ENCODE assay signal across 12 cellular contexts in genomic region chr17:64455993-64456885, GRCh38. TPM values are rescaled to one million over a fixed set of nuclear protein-coding genes. Genes with fewer than 3 reads are reported as not detected.
DNase-seq lines count a peak whose midpoint lies in the region; ATAC-seq and TF ChIP-seq lines count a peak whose summit lies in the region.
"Had no signal": no experiment of that assay in that cellular context is flagged by ENCODE, and none has a peak within 500 bp of the region (broad histone marks: within the 10 kb centered on the region; RNA-seq: fewer than 3 reads in every experiment).

No MANE protein-coding gene starts in this region.

- CTCF ChIA-PET in CD8-positive, alpha-beta T cell (lab: Charles Lee) = interaction anchor here (0.9 to 2.0 kb wide), 4 partner anchors 35 to 38 kb away, joined by 3 to 13 read pairs (median 4); no protein-coding TSS in a partner anchor

- H3K9me3 Mint-ChIP-seq in CD8-positive, alpha-beta T cell = no peaks in the 10 kb centered on the region

- no peaks in the 10 kb centered on the region for H3K36me3 ChIP-seq in CD8-positive, alpha-beta T cell (ENCODE audit: insufficient read depth, low read length)
- H3K36me3 ChIP-seq: uterus had no signal

- H3K27me3 ChIP-seq in CD8-positive, alpha-beta T cell (ENCODE audit: insufficient read depth, low read length) = no peaks in the 10 kb centered on the region
- H3K27me3 ChIP-seq: uterus had no signal

- H3K4me3 Mint-ChIP-seq in CD8-positive, alpha-beta T cell = peak overlapping the region; percentile 35

- DNase-seq in CD8-positive, alpha-beta T cell = peak in 1 of 7 experiments; percentile 53
- DNase-seq in SIG-M5 treated with dmso at 0.1 percent for 504 hours (lab: John Stamatoyannopoulos, UW; ENCODE audit: unreplicated experiment) (peak; percentile 95), left colon (no peak), 8988T (no peak), NCI-H446 (lab: John Stamatoyannopoulos, UW) (no peak), iPS-NIHi7 (ENCODE audit: extremely low spot score) (no peak), cerebellar nuclear complex (lab: John Stamatoyannopoulos, UW) (no peak)
- DNase-seq: activated gamma-delta T cell; effector CD8-positive, alpha-beta T cell; NCI-H2107; uterus had no signal

- no peak for TF ChIP-seq CTCF in CD8-positive, alpha-beta T cell (IDR thresholded peaks at IDR 0.05)

- no peak overlapping the region for H3K27ac ChIP-seq in CD8-positive, alpha-beta T cell (ENCODE audit: low read depth, low read length)
- H3K27ac ChIP-seq: uterus had no signal

- H3K36me3 Mint-ChIP-seq in CD8-positive, alpha-beta T cell = no peaks in the 10 kb centered on the region

- POLR2A ChIA-PET in CD8-positive, alpha-beta T cell (lab: Charles Lee) = interaction anchor here (0.6 to 2.3 kb wide), 6 partner anchors 14 to 51 kb away, joined by 3 to 9 read pairs (median 4); partner anchors contain the start of genes CEP95 and DDX5

- peaks cover 14% of the 10 kb centered on the region for H3K4me1 ChIP-seq in CD8-positive, alpha-beta T cell (ENCODE audit: insufficient read depth, low read length)
- H3K4me1 ChIP-seq: uterus had no signal

- peaks cover 2% of the 10 kb centered on the region for H3K27me3 Mint-ChIP-seq in CD8-positive, alpha-beta T cell (ENCODE audit: low read depth)

- H3K4me1 Mint-ChIP-seq in CD8-positive, alpha-beta T cell (ENCODE audit: low read depth) = peaks cover 24% of the 10 kb centered on the region

- H3K4me3 ChIP-seq in CD8-positive, alpha-beta T cell (ENCODE audit: low read depth, low read length) = no peak overlapping the region
- H3K4me3 ChIP-seq: uterus had no signal

- peak overlapping the region; percentile 84 for H3K27ac Mint-ChIP-seq in CD8-positive, alpha-beta T cell

- ATAC-seq in CD8-positive, alpha-beta T cell = peak; percentile 70
- ATAC-seq in HG03139 (IDR thresholded peaks at IDR 0.05; ENCODE audit: unreplicated experiment) (peak; percentile 77), left colon (peak; percentile 75)

- no peaks in the 10 kb centered on the region for H3K9me3 ChIP-seq in CD8-positive, alpha-beta T cell (ENCODE audit: low read length)
- H3K9me3 ChIP-seq: uterus had no signal

- intact Hi-C loops in CD8-positive, alpha-beta T cell (cut with DNase I, micrococcal nuclease) = no loop called here
- intact Hi-C loops in left colon (cut with DNase I, micrococcal nuclease) = no loop called here

RNA-seq across cellular contexts. Expression of gene MILR1, which starts 7.3 kb away (rescaled TPM):
- not detected for total RNA-seq in CD8-positive, alpha-beta T cell
- 1 to 10 TPM in 1 of 2 donors, under 1 TPM in 1; 0.82 to 3.3 TPM for total RNA-seq in left colon

RNA-seq across cellular contexts. Expression of gene POLG2, which starts 40.6 kb away (rescaled TPM):
- 10 to 100 TPM; 28.1 to 32.7 TPM for total RNA-seq in CD8-positive, alpha-beta T cell
- 10 to 100 TPM in 1 of 2 donors, 1 to 10 TPM in 1; 9.4 to 10.4 TPM for total RNA-seq in left colon

RNA-seq across cellular contexts. Expression of gene DDX5, which starts 49.9 kb away (rescaled TPM):
- total RNA-seq in CD8-positive, alpha-beta T cell = 1,000 to 10,000 TPM; 2,300 to 2,332 TPM
- 100 to 1,000 TPM; 445 to 466 TPM for total RNA-seq in left colon

RNA-seq across cellular contexts. Expression of gene CEP95, which starts 50.5 kb away (rescaled TPM):
- 100 to 1,000 TPM; 248 to 282 TPM for total RNA-seq in CD8-positive, alpha-beta T cell
- total RNA-seq in left colon = 10 to 100 TPM; 31.9 to 35.0 TPM

Comparison
In these comparisons a context has a peak if more than half of its experiments do, and no peak if none do; other contexts are left out.
1. RNA of gene DDX5, which starts 49.9 kb away (total RNA-seq): 2,300 to 2,332 TPM in CD8-positive, alpha-beta T cell; 445 to 466 TPM in left colon; every median in the first group is over 4 times any median in the second.
2. Peak in every context shown above with its lines, with median percentiles within 50 percentile points of each other: ATAC-seq.